19 cellular contexts compared by ENCODE assay signal in genomic region chr1:72063364-72063763, GRCh38.
DNase-seq lines count a peak whose midpoint lies in the region; ATAC-seq, FAIRE-seq and TF ChIP-seq lines count a peak whose summit lies in the region.
"Had no signal": no experiment of that assay in that cellular context is flagged by ENCODE, and none has a peak within 500 bp of the region (broad histone marks: within the 10 kb centered on the region; RNA-seq: fewer than 3 reads in every experiment).

No MANE protein-coding gene starts in this region.

- no peaks in the 10 kb centered on the region for H3K4me1 ChIP-seq in astrocyte (ENCODE audit: insufficient read depth, low read length)

- no peak overlapping the region for H3K27ac ChIP-seq in astrocyte (ENCODE audit: low read depth, low read length)

- TF ChIP-seq CTCF in astrocyte (IDR thresholded peaks at IDR 0.05; ENCODE audit: insufficient read depth, low read depth, low read length) (no peak), fibroblast of the aortic adventitia (IDR thresholded peaks at IDR 0.05; ENCODE audit: insufficient read depth, low read length) (no peak)

- no peaks in the 10 kb centered on the region for H4K20me1 ChIP-seq in astrocyte (ENCODE audit: insufficient read depth, low read length)

- H3K79me2 ChIP-seq in astrocyte (ENCODE audit: insufficient read depth, low read length) = no peaks in the 10 kb centered on the region

- in situ Hi-C loops in ACHN (cut with HindIII; ENCODE audit: low pct_ligation_motif_present, low pct_unique_long_range_greater_than_20kb, low sequenced_read_pairs) = no loop called here

- H3K36me3 ChIP-seq in astrocyte (ENCODE audit: insufficient read depth, low read length) = no peaks in the 10 kb centered on the region

- FAIRE-seq in astrocyte (lab: Jason Lieb, UNC) = no peak
- FAIRE-seq: G401.6, GM12892 had no signal

- H3K36me3 Mint-ChIP-seq in astrocyte (ENCODE audit: low read depth, unreplicated experiment) = no peaks in the 10 kb centered on the region

- H2AFZ ChIP-seq in astrocyte (ENCODE audit: low read depth, low read length) = no peak overlapping the region
- H2AFZ ChIP-seq: GM23338 had no signal

- H3K9ac ChIP-seq in astrocyte (ENCODE audit: low read length) = no peak overlapping the region

- H3K9me3 ChIP-seq in astrocyte (ENCODE audit: insufficient read depth, low read depth, low read length) = no peaks in the 10 kb centered on the region

- no peaks in the 10 kb centered on the region for H3K27me3 Mint-ChIP-seq in astrocyte (ENCODE audit: low read depth, unreplicated experiment)
- H3K27me3 Mint-ChIP-seq: CD4-positive, alpha-beta T cell had no signal

- peaks cover 4% of the 10 kb centered on the region for H3K4me1 Mint-ChIP-seq in astrocyte (ENCODE audit: low read depth, unreplicated experiment)

- DNase-seq in ACHN = peak; percentile 16
- DNase-seq in HT1080 (ENCODE audit: low read depth) = peak; percentile 35
- peak; percentile 0 for DNase-seq in astrocyte (ENCODE audit: low read depth)
- peak; percentile 3 for DNase-seq in fibroblast of the aortic adventitia (ENCODE audit: low read depth)
- no peak for DNase-seq in NOMO-1 (lab: John Stamatoyannopoulos, UW; ENCODE audit: unreplicated experiment in 2 of 2)
- DNase-seq: Calu3; CD4-positive, alpha-beta T cell; Kasumi-1; NCI-H1436 treated with DMSO at 0.1 percent for 48 hours; NCI-H2107; NCI-H526 treated with DMSO at 0.1 percent for 48 hours; NK-92 treated with Interleukin-12 subunit alpha and Interleukin-12 subunit beta, amount 100 ng/mL, for 24 hours had no signal

- H3K27ac Mint-ChIP-seq in astrocyte (ENCODE audit: unreplicated experiment) = no peak overlapping the region
- H3K27ac Mint-ChIP-seq: CD4-positive, alpha-beta T cell; GM23338 had no signal

- ATAC-seq in HG03565 (IDR thresholded peaks at IDR 0.05; ENCODE audit: unreplicated experiment) (no peak), HG02763 (IDR thresholded peaks at IDR 0.05; ENCODE audit: unreplicated experiment) (no peak)
- ATAC-seq in activated CD4-positive, CD25-positive, alpha-beta regulatory T cell treated with anti-CD3 and anti-CD28 coated beads, Interleukin-2, amount 50 U/mL, for 24 hours = no peak
- ATAC-seq: GM23338, Right ventricle myocardium inferior had no signal

- no peaks in the 10 kb centered on the region for H3K9me3 Mint-ChIP-seq in astrocyte (ENCODE audit: unreplicated experiment)
- H3K9me3 Mint-ChIP-seq: CD4-positive, alpha-beta T cell; GM23338 had no signal

- no peak overlapping the region for H3K4me3 ChIP-seq in astrocyte (ENCODE audit: insufficient read depth, low read depth, low read length)
- H3K4me3 ChIP-seq in fibroblast of the aortic adventitia (ENCODE audit: low read depth, low read length) = no peak overlapping the region
- H3K4me3 ChIP-seq: GM23338 had no signal

- H3K4me2 ChIP-seq in astrocyte (ENCODE audit: low read length) = peak overlapping the region; percentile 1
- H3K4me2 ChIP-seq: GM23338 had no signal

- H3K27me3 ChIP-seq in astrocyte (ENCODE audit: insufficient read depth, low read length) = no peaks in the 10 kb centered on the region

- no peak overlapping the region for H3K4me3 Mint-ChIP-seq in astrocyte (ENCODE audit: unreplicated experiment)
- H3K4me3 Mint-ChIP-seq: CD4-positive, alpha-beta T cell; GM23338 had no signal

Comparison
In these comparisons a context has a peak if more than half of its experiments do, and no peak if none do; other contexts are left out.
1. DNase-seq: peak in ACHN (single experiment), HT1080 (single experiment), astrocyte (single experiment) and fibroblast of the aortic adventitia (single experiment); none in NOMO-1 (0 of 2).